9 cellular contexts compared by ENCODE assay signal in the genomic region with DNA sequence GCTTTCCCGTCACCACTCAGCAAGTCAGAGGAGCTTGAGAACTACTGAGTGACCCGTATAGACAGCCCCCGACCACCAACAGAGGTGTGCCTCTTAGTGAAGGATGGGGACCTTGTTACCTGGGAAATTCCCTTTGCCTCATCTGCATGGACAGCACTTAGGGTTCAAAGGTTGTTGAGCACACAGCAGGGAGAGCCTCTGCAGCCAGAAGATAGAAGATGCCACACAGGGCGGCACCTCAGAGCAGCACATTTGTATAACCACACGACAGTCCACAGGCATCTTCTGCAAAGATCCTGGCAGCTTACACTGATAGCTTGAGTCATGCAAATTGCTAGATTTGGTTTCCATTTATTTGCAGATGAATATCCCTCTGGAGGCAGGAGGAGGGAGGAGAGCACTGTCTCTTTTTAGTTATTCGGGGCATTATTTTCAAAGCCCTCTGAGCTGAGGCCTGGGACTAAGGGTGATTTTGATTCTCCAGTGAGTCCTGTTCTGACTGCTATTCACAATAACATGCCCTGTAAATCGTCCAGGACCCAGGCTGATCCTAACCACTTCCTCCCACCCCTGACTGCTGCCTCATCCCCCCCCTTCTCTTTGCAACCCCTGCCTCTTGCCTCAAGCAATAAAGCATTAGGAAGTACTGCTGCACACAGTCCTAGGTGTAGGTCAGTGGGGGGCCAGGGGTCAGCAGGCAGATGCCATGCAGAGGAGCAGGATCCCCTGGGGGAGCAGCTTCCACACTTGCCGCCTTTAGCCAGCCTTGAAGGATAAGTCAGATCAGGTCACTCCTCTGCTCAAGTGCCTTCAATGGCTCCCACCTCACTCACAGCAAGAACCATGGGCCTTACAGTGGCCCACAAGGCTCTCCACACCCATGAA. TPM values are rescaled to one million over a fixed set of nuclear protein-coding genes. Genes with fewer than 3 reads are reported as not detected.
DNase-seq lines count a peak whose midpoint lies in the region; ATAC-seq and TF ChIP-seq lines count a peak whose summit lies in the region.
"Had no signal": no experiment of that assay in that cellular context is flagged by ENCODE, and none has a peak within 500 bp of the region (broad histone marks: within the 10 kb centered on the region; RNA-seq: fewer than 3 reads in every experiment).

No MANE protein-coding gene starts in this region.

- TF ChIP-seq CTCF in WTC11 (IDR thresholded peaks at IDR 0.05): no peak

- POLR2A ChIA-PET in CD4-positive, alpha-beta memory T cell (lab: Charles Lee; ENCODE audit: partially characterized antibody): interaction anchor here (0.6 to 6.3 kb wide), 17 partner anchors 9 to 700 kb away, joined by 3 to 139 read pairs (median 4); partner anchors contain the start of genes GARS1 and MINDY4
- POLR2A ChIA-PET in WTC11 (lab: Charles Lee): no interaction called here

- peak overlapping the region; percentile 87 to 96 (median 92) for H3K4me3 Mint-ChIP-seq in CD4-positive, alpha-beta memory T cell
- H3K4me3 Mint-ChIP-seq in WTC11: no peak overlapping the region

- no peaks in the 10 kb centered on the region for H3K27me3 Mint-ChIP-seq in CD4-positive, alpha-beta memory T cell
- H3K27me3 Mint-ChIP-seq in WTC11 (ENCODE audit: low read depth): peaks cover 15% of the 10 kb centered on the region

- no peak overlapping the region for H3K9ac ChIP-seq in iPS-15b (ENCODE audit: low read depth, low read length)
- H3K9ac ChIP-seq: parathyroid adenoma had no signal

- peak overlapping the region; percentile 57 for H3K27ac ChIP-seq in CD4-positive, alpha-beta memory T cell (ENCODE audit: low read depth, low read length)
- H3K27ac ChIP-seq in SJCRH30: no peak overlapping the region
- H3K27ac ChIP-seq: parathyroid adenoma had no signal

- H3K9me3 Mint-ChIP-seq in CD4-positive, alpha-beta memory T cell: peaks cover 0 to 2% (median 0%) of the 10 kb centered on the region in 8 donors
- H3K9me3 Mint-ChIP-seq in WTC11: no peaks in the 10 kb centered on the region

- ATAC-seq in HG03196 (IDR thresholded peaks at IDR 0.05; ENCODE audit: unreplicated experiment) (peak; percentile 65), WTC11 (peak; percentile 61), GM19324 (IDR thresholded peaks at IDR 0.05; ENCODE audit: low FRiP score, unreplicated experiment) (no peak)

- H3K27me3 ChIP-seq in CD4-positive, alpha-beta memory T cell (ENCODE audit: insufficient read depth, low read length): no peaks in the 10 kb centered on the region
- H3K27me3 ChIP-seq in iPS-15b (ENCODE audit: control insufficient read depth, insufficient read depth, low read length): peaks cover 4% of the 10 kb centered on the region
- H3K27me3 ChIP-seq in SJCRH30: peaks cover 9% of the 10 kb centered on the region; the same call in 1 of the 2 replicates

- DNase-seq in CD4-positive, alpha-beta memory T cell: peak; percentile 77 to 82 (median 81)
- DNase-seq in WTC11 (ENCODE audit: low spot score): no peak
- no peak for DNase-seq in SJCRH30
- no peak for DNase-seq in medulla oblongata (ENCODE audit: extremely low spot score)
- no peak for DNase-seq in NCI-H2029 (lab: John Stamatoyannopoulos, UW)

- H3K27ac Mint-ChIP-seq in CD4-positive, alpha-beta memory T cell: peak overlapping the region; percentile 85 to 96 (median 94)
- H3K27ac Mint-ChIP-seq in WTC11: peak overlapping the region; percentile 87

- H3K36me3 Mint-ChIP-seq in CD4-positive, alpha-beta memory T cell: peaks cover 1 to 6% of the 10 kb centered on the region in 2 donors
- H3K36me3 Mint-ChIP-seq in WTC11: no peaks in the 10 kb centered on the region

- peaks cover 60% of the 10 kb centered on the region for H3K4me1 ChIP-seq in CD4-positive, alpha-beta memory T cell (ENCODE audit: insufficient read depth, low read length)
- peaks cover 9% of the 10 kb centered on the region for H3K4me1 ChIP-seq in iPS-15b (ENCODE audit: control insufficient read depth, insufficient read depth, low read length)
- H3K4me1 ChIP-seq in SJCRH30: no peaks in the 10 kb centered on the region
- H3K4me1 ChIP-seq: parathyroid adenoma had no signal

- H3K36me3 ChIP-seq in CD4-positive, alpha-beta memory T cell (ENCODE audit: insufficient read depth, low read length): no peaks in the 10 kb centered on the region
- H3K36me3 ChIP-seq in iPS-15b (ENCODE audit: control insufficient read depth, insufficient read depth, low read length) (no peaks in the 10 kb centered on the region), SJCRH30 (no peaks in the 10 kb centered on the region)

- peaks cover 38 to 66% (median 50%) of the 10 kb centered on the region in 4 donors for H3K4me1 Mint-ChIP-seq in CD4-positive, alpha-beta memory T cell
- peaks cover 41% of the 10 kb centered on the region for H3K4me1 Mint-ChIP-seq in WTC11

- no peaks in the 10 kb centered on the region for H3K9me3 ChIP-seq in CD4-positive, alpha-beta memory T cell (ENCODE audit: control insufficient read depth in 1 of 2, low read length in 2 of 2)
- H3K9me3 ChIP-seq in iPS-15b (ENCODE audit: control insufficient read depth, insufficient read depth, low read length): no peaks in the 10 kb centered on the region
- no peaks in the 10 kb centered on the region for H3K9me3 ChIP-seq in SJCRH30 (replicated peaks)

- peak overlapping the region; percentile 47 to 70 for H3K4me3 ChIP-seq in CD4-positive, alpha-beta memory T cell (ENCODE audit: low read length in 2 of 2)
- peak overlapping the region; percentile 18 for H3K4me3 ChIP-seq in iPS-15b (ENCODE audit: low read depth, low read length)
- no peak overlapping the region for H3K4me3 ChIP-seq in SJCRH30

- CTCF ChIA-PET in CD4-positive, alpha-beta memory T cell (lab: Charles Lee; ENCODE audit: partially characterized antibody): interaction anchor here (0.9 to 8.4 kb wide), 9 partner anchors 11 to 256 kb away, joined by 3 to 240 read pairs (median 5); no protein-coding TSS in a partner anchor
- CTCF ChIA-PET in WTC11 (lab: Charles Lee): interaction anchor here (0.6 to 1.8 kb wide), 8 partner anchors 11 to 723 kb away, joined by 3 to 5 read pairs (median 4); partner anchors contain the start of gene CRHR2

- intact Hi-C loops in CD4-positive, alpha-beta memory T cell (cut with micrococcal nuclease): loop anchor here (1.0 to 2.0 kb wide), 5 partner anchors 11 to 699 kb away; partner anchors contain the start of genes GARS1, GGCT and PLEKHA8

TF ChIP-seq in WTC11, 78 proteins besides CTCF, POLR2A, EP300 and RAD21 (continues in another document):
- 0 out of 2 replicates have a peak, but pooled peaks have one; percentile 37 for TF ChIP-seq FOXP1 (CRISPR knock-in tag; IDR thresholded peaks at IDR 0.05; ENCODE audit: borderline replicate concordance)
- TF ChIP-seq NR3C1 (CRISPR knock-in tag; conservative IDR thresholded peaks at IDR 0.05; ENCODE audit: low read depth): no peak
- peak; percentile 92 for TF ChIP-seq GTF2I (CRISPR knock-in tag; conservative IDR thresholded peaks at IDR 0.05)
- TF ChIP-seq, protein P1, sequence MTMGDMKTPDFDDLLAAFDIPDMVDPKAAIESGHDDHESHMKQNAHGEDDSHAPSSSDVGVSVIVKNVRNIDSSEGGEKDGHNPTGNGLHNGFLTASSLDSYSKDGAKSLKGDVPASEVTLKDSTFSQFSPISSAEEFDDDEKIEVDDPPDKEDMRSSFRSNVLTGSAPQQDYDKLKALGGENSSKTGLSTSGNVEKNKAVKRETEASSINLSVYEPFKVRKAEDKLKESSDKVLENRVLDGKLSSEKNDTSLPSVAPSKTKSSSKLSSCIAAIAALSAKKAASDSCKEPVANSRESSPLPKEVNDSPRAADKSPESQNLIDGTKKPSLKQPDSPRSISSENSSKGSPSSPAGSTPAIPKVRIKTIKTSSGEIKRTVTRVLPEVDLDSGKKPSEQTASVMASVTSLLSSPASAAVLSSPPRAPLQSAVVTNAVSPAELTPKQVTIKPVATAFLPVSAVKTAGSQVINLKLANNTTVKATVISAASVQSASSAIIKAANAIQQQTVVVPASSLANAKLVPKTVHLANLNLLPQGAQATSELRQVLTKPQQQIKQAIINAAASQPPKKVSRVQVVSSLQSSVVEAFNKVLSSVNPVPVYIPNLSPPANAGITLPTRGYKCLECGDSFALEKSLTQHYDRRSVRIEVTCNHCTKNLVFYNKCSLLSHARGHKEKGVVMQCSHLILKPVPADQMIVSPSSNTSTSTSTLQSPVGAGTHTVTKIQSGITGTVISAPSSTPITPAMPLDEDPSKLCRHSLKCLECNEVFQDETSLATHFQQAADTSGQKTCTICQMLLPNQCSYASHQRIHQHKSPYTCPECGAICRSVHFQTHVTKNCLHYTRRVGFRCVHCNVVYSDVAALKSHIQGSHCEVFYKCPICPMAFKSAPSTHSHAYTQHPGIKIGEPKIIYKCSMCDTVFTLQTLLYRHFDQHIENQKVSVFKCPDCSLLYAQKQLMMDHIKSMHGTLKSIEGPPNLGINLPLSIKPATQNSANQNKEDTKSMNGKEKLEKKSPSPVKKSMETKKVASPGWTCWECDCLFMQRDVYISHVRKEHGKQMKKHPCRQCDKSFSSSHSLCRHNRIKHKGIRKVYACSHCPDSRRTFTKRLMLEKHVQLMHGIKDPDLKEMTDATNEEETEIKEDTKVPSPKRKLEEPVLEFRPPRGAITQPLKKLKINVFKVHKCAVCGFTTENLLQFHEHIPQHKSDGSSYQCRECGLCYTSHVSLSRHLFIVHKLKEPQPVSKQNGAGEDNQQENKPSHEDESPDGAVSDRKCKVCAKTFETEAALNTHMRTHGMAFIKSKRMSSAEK (CRISPR knock-in tag; IDR thresholded peaks at IDR 0.05; ENCODE audit: borderline replicate concordance): peak; percentile 54; the same call in 1 of the 2 replicates
- peak; percentile 32; the same call in 1 of the 2 replicates for TF ChIP-seq ZNF423 (CRISPR knock-in tag; IDR thresholded peaks at IDR 0.05)
- no peak for TF ChIP-seq MAX (CRISPR knock-in tag; IDR thresholded peaks at IDR 0.05)
- 0 out of 2 replicates have a peak, but pooled peaks have one; percentile 54 for TF ChIP-seq NR2C2 (CRISPR knock-in tag; IDR thresholded peaks at IDR 0.05)

RNA-seq across cellular contexts. Expression of gene INMT, which starts 24.6 kb away (rescaled TPM):
- 1 to 10 TPM in 1 of 2 experiments, under 1 TPM in 1; 0.87 to 1.2 TPM for total RNA-seq in CD4-positive, alpha-beta memory T cell
- polyA plus RNA-seq in CD4-positive, alpha-beta memory T cell: under 1 TPM; 0.22 to 0.77 TPM
- 3.5 to 5.6 TPM (median 4.4 TPM) in 3 replicates for total RNA-seq in WTC11 (2021)
- 0.08 and 0.24 TPM in 2 replicates for total RNA-seq in SJCRH30 (2014; rRNA removed; shearing (Covaris generic))

RNA-seq across cellular contexts. Expression of gene MINDY4, which starts 43.9 kb away (rescaled TPM):
- total RNA-seq in CD4-positive, alpha-beta memory T cell: 1 to 10 TPM; 1.2 to 1.5 TPM
- polyA plus RNA-seq in CD4-positive, alpha-beta memory T cell: under 1 TPM; 0.23 to 0.94 TPM
- total RNA-seq in WTC11 (2021): 1.8 to 2.2 TPM (median 2.0 TPM) in 3 replicates
- total RNA-seq in SJCRH30 (2014; rRNA removed; shearing (Covaris generic)): not detected in 2 replicates

RNA-seq across cellular contexts. Expression of gene CRHR2, which starts 45.0 kb away (rescaled TPM):
- not detected for total RNA-seq in CD4-positive, alpha-beta memory T cell
- polyA plus RNA-seq in CD4-positive, alpha-beta memory T cell: not detected
- total RNA-seq in WTC11 (2021): 0.09 to 0.25 TPM (median 0.22 TPM) in 3 replicates
- total RNA-seq in SJCRH30 (2014; rRNA removed; shearing (Covaris generic)): not detected in 2 replicates

Comparison
In these comparisons a context has a peak if more than half of its experiments do, and no peak if none do; other contexts are left out.
1. DNase-seq: peak in CD4-positive, alpha-beta memory T cell (5 of 5); none in WTC11 (single experiment), SJCRH30 (0 of 2), medulla oblongata (single experiment) and NCI-H2029 (single experiment).